Comparison of ENCODE assay signal across 8 cellular contexts in genomic region chr2:230793573-230794359, GRCh38.
DNase-seq lines count a peak whose midpoint lies in the region; ATAC-seq and TF ChIP-seq lines count a peak whose summit lies in the region.

No MANE protein-coding gene starts in this region.

- peak overlapping the region; percentile 57 for H3K27ac ChIP-seq in thymus (ENCODE audit: low read depth)

- H3K4me3 ChIP-seq in fibroblast of pulmonary artery (replicated peaks; ENCODE audit: low read depth, low read length) (no peak overlapping the region), thymus (ENCODE audit: low read length) (no peak overlapping the region)

- ATAC-seq in GM21423 (IDR thresholded peaks at IDR 0.05; ENCODE audit: unreplicated experiment): peak; percentile 75
- no peak for ATAC-seq in HG02840 (IDR thresholded peaks at IDR 0.05; ENCODE audit: low FRiP score, unreplicated experiment)

- WGBS in thymus: 62% methylated on average over 8 of the region's 8 CpGs

- H3K4me1 ChIP-seq in thymus (ENCODE audit: control insufficient read depth, insufficient read depth, low read length): peaks cover 2% of the 10 kb centered on the region

- DNase-seq in NOMO-1 (lab: John Stamatoyannopoulos, UW; ENCODE audit: unreplicated experiment in 2 of 2): peak; percentile 84 to 98
- DNase-seq in activated T-cell treated with anti-CD3 and anti-CD28 coated beads, Interleukin-2, amount 50 U/mL, for 48 hours: peak; percentile 75 to 76
- peak; percentile 99 for DNase-seq in fibroblast of pulmonary artery (ENCODE audit: low read depth)
- peak; percentile 87 for DNase-seq in pons (ENCODE audit: low spot score)
- no peak for DNase-seq in DMS53 treated with DMSO at 0.1 percent for 48 hours (lab: John Stamatoyannopoulos, UW; ENCODE audit: unreplicated experiment)

- H3K9me3 ChIP-seq in thymus (ENCODE audit: control insufficient read depth): no peaks in the 10 kb centered on the region

- H3K36me3 ChIP-seq in thymus (ENCODE audit: control insufficient read depth, insufficient read depth): peaks cover 17% of the 10 kb centered on the region

- no peaks in the 10 kb centered on the region for H3K27me3 ChIP-seq in thymus (ENCODE audit: control insufficient read depth, insufficient read depth)

- TF ChIP-seq CTCF in fibroblast of pulmonary artery (IDR thresholded peaks at IDR 0.05; ENCODE audit: low read length, missing control alignments): no peak
